Comparison of ENCODE assay signal across 16 cellular contexts in genomic region chr15:49823987-49824538, GRCh38.
DNase-seq lines count a peak whose midpoint lies in the region; ATAC-seq and TF ChIP-seq lines count a peak whose summit lies in the region.
"Had no signal": no experiment of that assay in that cellular context is flagged by ENCODE, and none has a peak within 500 bp of the region (broad histone marks: within the 10 kb centered on the region; RNA-seq: fewer than 3 reads in every experiment).

No MANE protein-coding gene starts in this region.

- 32% methylated on average over 4 of the region's 4 CpGs; no CpG with 5 or more reads in 1 of the 2 donors for WGBS in transverse colon (ENCODE audit: low coverage in 1 of 2), 2 donors
- 91% methylated on average over 4 of the region's 4 CpGs for WGBS in esophagus squamous epithelium, 2 donors

- intact Hi-C loops in left colon (cut with DNase I, micrococcal nuclease), result no loop called here
- intact Hi-C loops in transverse colon (cut with DNase I; ENCODE audit: low total_unique reads), result no loop called here
- intact Hi-C loops in esophagus squamous epithelium (cut with DNase I), result no loop called here

- TF ChIP-seq CTCF in transverse colon (IDR thresholded peaks at IDR 0.05), result no peak
- no peak for TF ChIP-seq CTCF in esophagus squamous epithelium (IDR thresholded peaks at IDR 0.05)

- H3K27ac ChIP-seq in transverse colon, result no peak overlapping the region
- no peak overlapping the region for H3K27ac ChIP-seq in esophagus squamous epithelium
- no peak overlapping the region for H3K27ac ChIP-seq in effector memory CD4-positive, alpha-beta T cell (ENCODE audit: insufficient read depth, low read length, poor library complexity, severe bottlenecking)

- H3K9me3 ChIP-seq in transverse colon (no peaks in the 10 kb centered on the region), esophagus squamous epithelium (no peaks in the 10 kb centered on the region)
- H3K9me3 ChIP-seq in effector memory CD4-positive, alpha-beta T cell (ENCODE audit: control insufficient read depth, low read length), result no peaks in the 10 kb centered on the region

- H3K4me3 ChIP-seq in transverse colon (no peak overlapping the region), esophagus squamous epithelium (no peak overlapping the region)
- no peak overlapping the region for H3K4me3 ChIP-seq in effector memory CD4-positive, alpha-beta T cell (ENCODE audit: insufficient read depth, low read depth, low read length, poor library complexity, severe bottlenecking)

- peaks cover 0 to 4% (median 0%) of the 10 kb centered on the region in 4 donors for H3K4me1 ChIP-seq in transverse colon
- no peaks in the 10 kb centered on the region for H3K4me1 ChIP-seq in esophagus squamous epithelium
- H3K4me1 ChIP-seq in effector memory CD4-positive, alpha-beta T cell (ENCODE audit: control insufficient read depth, insufficient read depth, low read length, poor library complexity, severe bottlenecking), result no peaks in the 10 kb centered on the region

- no peak for TF ChIP-seq EP300 in transverse colon (IDR thresholded peaks at IDR 0.05; ENCODE audit: low read depth)

- TF ChIP-seq POLR2A in transverse colon (IDR thresholded peaks at IDR 0.05) (no peak), esophagus squamous epithelium (IDR thresholded peaks at IDR 0.05) (no peak)

- H3K36me3 ChIP-seq in transverse colon (no peaks in the 10 kb centered on the region), esophagus squamous epithelium (no peaks in the 10 kb centered on the region)
- H3K36me3 ChIP-seq in effector memory CD4-positive, alpha-beta T cell (ENCODE audit: control insufficient read depth, insufficient read depth, low read length), result no peaks in the 10 kb centered on the region

- no peaks in the 10 kb centered on the region for H3K27me3 ChIP-seq in transverse colon
- no peaks in the 10 kb centered on the region for H3K27me3 ChIP-seq in esophagus squamous epithelium
- H3K27me3 ChIP-seq in effector memory CD4-positive, alpha-beta T cell (replicated peaks; ENCODE audit: control insufficient read depth, insufficient read depth, low read length, poor library complexity, severe bottlenecking), result no peaks in the 10 kb centered on the region

- peak; percentile 93 for ATAC-seq in left colon
- ATAC-seq in HG02798 (IDR thresholded peaks at IDR 0.05; ENCODE audit: poor library complexity, unreplicated experiment), result no peak

- peak; percentile 35 for DNase-seq in ELR (ENCODE audit: low read depth)
- peak; percentile 38 for DNase-seq in NCI-H460 (ENCODE audit: extremely low read depth, low read depth)
- no peak for DNase-seq in left colon
- DNase-seq in transverse colon, result peak; percentile 18
- no peak for DNase-seq in esophagus squamous epithelium (lab: John Stamatoyannopoulos, UW)
- DNase-seq in effector memory CD4-positive, alpha-beta T cell, result no peak
- DNase-seq: C1 segment of cervical spinal cord; Calu3; CD4-positive, alpha-beta T cell; DMS 273 treated with DMSO at 0.1 percent for 48 hours; DMS79; EL; GDM1; HCEC 1CT; HFFc6 had no signal

- in situ Hi-C loops in transverse colon (cut with MboI; ENCODE audit: low pct_ligation_motif_present in 1 of 4, low pct_unique_long_range_greater_than_20kb in 1 of 4, low sequenced_read_pairs in 3 of 4), result no loop called here

Comparison
In these comparisons a context has a peak if more than half of its experiments do, and no peak if none do; other contexts are left out.
1. DNase-seq: peak in ELR (single experiment), NCI-H460 (single experiment) and transverse colon (single experiment); none in left colon (0 of 2), esophagus squamous epithelium (single experiment) and effector memory CD4-positive, alpha-beta T cell (0 of 3).